In the genomic region with DNA sequence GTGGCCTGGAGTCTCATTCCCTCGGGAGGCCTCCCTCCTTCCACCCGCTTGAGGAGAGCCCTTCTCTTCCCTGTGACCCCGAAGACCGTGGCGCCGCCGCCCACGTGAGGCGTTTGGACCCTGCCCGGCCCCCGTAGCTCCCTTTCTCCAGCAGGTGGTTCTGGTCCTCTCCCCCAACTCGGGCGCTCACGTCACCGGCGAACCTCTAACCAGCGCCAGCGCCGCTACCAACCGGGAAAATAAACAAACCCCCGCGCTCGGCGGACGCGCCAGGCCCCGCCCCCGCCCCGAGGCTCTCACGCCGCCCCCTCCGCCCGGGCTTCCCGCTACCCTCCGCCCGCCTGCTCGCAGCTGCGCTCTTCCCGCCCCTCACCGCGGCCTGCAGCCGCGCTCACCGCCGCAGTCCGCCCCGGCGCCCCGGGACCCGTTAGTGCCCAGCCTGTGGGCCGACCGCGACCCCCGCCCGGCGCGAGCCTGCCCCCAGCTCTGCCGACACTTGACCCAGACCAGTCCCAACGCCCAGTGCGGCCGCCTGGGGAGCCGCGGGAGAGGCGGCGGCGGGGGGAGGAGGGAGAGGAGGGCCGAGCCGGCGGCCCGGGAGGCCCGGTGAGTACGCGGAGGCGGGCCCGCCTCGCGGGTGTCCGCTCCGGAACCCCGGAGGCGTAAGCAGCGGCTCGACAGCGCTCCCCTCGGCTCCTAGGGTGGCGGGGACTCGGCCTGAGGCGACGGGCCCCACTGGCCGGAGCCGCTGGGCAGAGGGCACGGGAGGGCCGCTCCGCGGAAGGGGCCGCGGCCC, we compare ENCODE assay signal across 8 cellular contexts.
A peak's percentile ranks its signal among the peaks of the same experiment; 100 is the strongest.
DNase-seq lines count a peak whose midpoint lies in the region; ATAC-seq and TF ChIP-seq lines count a peak whose summit lies in the region.
"Not testable (repeated sequence)": the region's sequence is repeated elsewhere in the genome, so short reads cannot be mapped to it uniquely, and the experiment has no call there.

No MANE protein-coding gene starts in this region.

- intact Hi-C loops in vagina (cut with DNase I) = not testable (repeated sequence)

- not testable (repeated sequence) for H3K9me3 ChIP-seq in vagina

- H3K4me3 ChIP-seq in vagina = peak overlapping the region; percentile 73 to 79

- not testable (repeated sequence) for H3K36me3 ChIP-seq in vagina

- peak; percentile 49 for DNase-seq in NCI-H1417 treated with DMSO at 0.1 percent for 48 hours (lab: John Stamatoyannopoulos, UW)
- DNase-seq in T1000 (lab: John Stamatoyannopoulos, UW) = peak; percentile 62
- peak; percentile 76 for DNase-seq in astrocyte of the hippocampus (ENCODE audit: low read depth, low spot score)
- DNase-seq in hypothalamus (lab: John Stamatoyannopoulos, UW) = peak; percentile 30 to 93 (median 78)
- peak; percentile 84 for DNase-seq in retina
- not testable (repeated sequence) for DNase-seq in vagina (ENCODE audit: extremely low spot score in 2 of 2)

- ATAC-seq in GM18498 (IDR thresholded peaks at IDR 0.05; ENCODE audit: unreplicated experiment) = peak; percentile 84
- peak; percentile 75 for ATAC-seq in HG02852 (IDR thresholded peaks at IDR 0.05; ENCODE audit: unreplicated experiment)

- H3K27ac ChIP-seq in vagina = peak overlapping the region; percentile 89

- H3K27me3 ChIP-seq in vagina = not testable (repeated sequence)

- not testable (repeated sequence) for TF ChIP-seq CTCF in vagina (IDR thresholded peaks at IDR 0.05)

- TF ChIP-seq POLR2A in vagina (IDR thresholded peaks at IDR 0.05) = not testable (repeated sequence)

- H3K4me1 ChIP-seq in vagina = peaks cover 20% of the 10 kb centered on the region
